ENCODE assay signal across 19 cellular contexts in genomic region chr3:148600902-148601765, GRCh38.
DNase-seq lines count a peak whose midpoint lies in the region; ATAC-seq and TF ChIP-seq lines count a peak whose summit lies in the region.
"Had no signal": no experiment of that assay in that cellular context is flagged by ENCODE, and none has a peak within 500 bp of the region (broad histone marks: within the 10 kb centered on the region; RNA-seq: fewer than 3 reads in every experiment).

No MANE protein-coding gene starts in this region.

- H3K4me3 ChIP-seq in RWPE2 (ENCODE audit: severe bottlenecking) (no peak overlapping the region), heart right ventricle (no peak overlapping the region)
- H3K4me3 ChIP-seq: GM12878, K562 had no signal

- H3K27ac ChIP-seq in RWPE2 (ENCODE audit: poor library complexity, severe bottlenecking) = no peak overlapping the region
- H3K27ac ChIP-seq in heart right ventricle = no peak overlapping the region
- H3K27ac ChIP-seq: parathyroid adenoma had no signal

- no peaks in the 10 kb centered on the region for H3K27me3 ChIP-seq in RWPE2 (ENCODE audit: insufficient read depth, poor library complexity, severe bottlenecking)
- no peaks in the 10 kb centered on the region for H3K27me3 ChIP-seq in heart right ventricle

- H3K9me3 ChIP-seq in RWPE2 (ENCODE audit: severe bottlenecking) (no peaks in the 10 kb centered on the region), heart right ventricle (no peaks in the 10 kb centered on the region)

- no peaks in the 10 kb centered on the region for H3K4me1 ChIP-seq in RWPE2 (ENCODE audit: insufficient read depth, poor library complexity, severe bottlenecking)
- peaks cover 0 to under 1% (median 0%) of the 10 kb centered on the region in 9 donors for H3K4me1 ChIP-seq in heart right ventricle
- H3K4me1 ChIP-seq: parathyroid adenoma had no signal

- ATAC-seq in RWPE2 (ENCODE audit: low read depth) (peak; percentile 50), heart right ventricle (no peak)
- ATAC-seq: activated CD4-positive, alpha-beta T cell treated with anti-CD3 and anti-CD28 coated beads for 36 hours; GM12878; K562 had no signal

- 63 to 69% methylated on average over 4 of the region's 4 CpGs for WGBS in heart right ventricle, 2 donors

- H3K36me3 ChIP-seq in RWPE2 (ENCODE audit: low read depth) = no peaks in the 10 kb centered on the region
- H3K36me3 ChIP-seq in heart right ventricle = no peaks in the 10 kb centered on the region

- intact Hi-C loops in heart right ventricle (cut with DNase I) = loop anchor here in 1 of 10 donors (5.0 kb wide), 1 partner anchor 46 kb away; no protein-coding TSS in a partner anchor

- peak; percentile 2 for DNase-seq in HuH-7 (ENCODE audit: low spot score)
- DNase-seq in RWPE2 (ENCODE audit: low spot score) = no peak
- DNase-seq in kidney glomerular epithelial cell (lab: John Stamatoyannopoulos, UW) = peak; percentile 45
- DNase-seq in renal cortical epithelial cell (ENCODE audit: low read depth) = peak; percentile 96
- DNase-seq in activated CD4-positive, CD25-positive, alpha-beta regulatory T cell (lab: John Stamatoyannopoulos, UW) = no peak
- DNase-seq in superior temporal gyrus (ENCODE audit: extremely low spot score) = no peak
- no peak for DNase-seq in heart right ventricle
- no peak for DNase-seq in epidermal melanocyte (ENCODE audit: insufficient read length, low spot score)
- DNase-seq: activated CD4-positive, alpha-beta T cell treated with anti-CD3 and anti-CD28 coated beads for 36 hours; activated CD8-positive, alpha-beta memory T cell treated with anti-CD3 and anti-CD28 coated beads, Interleukin-2, amount 50 U/mL, for 48 hours; activated naive CD4-positive, alpha-beta T cell treated with anti-CD3 and anti-CD28 coated beads, Interleukin-2, amount 50 U/mL, for 16 hours; C1 segment of cervical spinal cord; caudate nucleus; foreskin melanocyte; H7; NCI-H1417 treated with DMSO at 0.1 percent for 48 hours had no signal

- TF ChIP-seq CTCF in RWPE2 (IDR thresholded peaks at IDR 0.05; ENCODE audit: poor library complexity, severe bottlenecking) (no peak), heart right ventricle (IDR thresholded peaks at IDR 0.05) (no peak)

Comparison
In these comparisons a context has a peak if more than half of its experiments do, and no peak if none do; other contexts are left out.
1. DNase-seq: peak in HuH-7 (single experiment), kidney glomerular epithelial cell (single experiment) and renal cortical epithelial cell (single experiment); none in RWPE2 (single experiment), activated CD4-positive, CD25-positive, alpha-beta regulatory T cell (0 of 4), superior temporal gyrus (single experiment), heart right ventricle (0 of 2) and epidermal melanocyte (single experiment).